Comparison of ENCODE assay signal across 11 cellular contexts in genomic region chr20:21456207-21456606, GRCh38. TPM values are rescaled to one million over a fixed set of nuclear protein-coding genes. Genes with fewer than 3 reads are reported as not detected.
"Had no signal": no experiment of that assay in that cellular context is flagged by ENCODE, and none has a peak within 500 bp of the region (broad histone marks: within the 10 kb centered on the region; RNA-seq: fewer than 3 reads in every experiment).

No MANE protein-coding gene starts in this region.

- H3K36me3 ChIP-seq: HAP-1 had no signal

- H3K9me3 ChIP-seq: HAP-1 had no signal

- ATAC-seq: GM23338, HCT116 had no signal

- H3K27ac ChIP-seq: GM23248 had no signal

- H3K4me2 ChIP-seq: GM23338 had no signal

- DNase-seq: GM23248, GOT3, H7, H9, HCEC 1CT, HFFc6 had no signal

- H2AFZ ChIP-seq: GM23248, GM23338 had no signal

- FAIRE-seq: H1, H54 had no signal

- H3K4me1 ChIP-seq: HAP-1 had no signal

- H3K9ac ChIP-seq: GM23248 had no signal

- H3K4me3 ChIP-seq: GM23248, GM23338, HAP-1 had no signal

RNA-seq across cellular contexts. Expression of gene NKX2-2, which starts 57.7 kb away (rescaled TPM):
- total RNA-seq: GM23248, GM23338, H1, H9 had no signal
- polyA plus RNA-seq: GM23248, GM23338, H1 had no signal

RNA-seq across cellular contexts. Expression of gene NKX2-4, which starts 58.9 kb away (rescaled TPM):
- total RNA-seq: GM23248, H7, HFFc6 had no signal
- polyA plus RNA-seq: GM23248 had no signal
